ENCODE assay signal across 8 cellular contexts in the genomic region with DNA sequence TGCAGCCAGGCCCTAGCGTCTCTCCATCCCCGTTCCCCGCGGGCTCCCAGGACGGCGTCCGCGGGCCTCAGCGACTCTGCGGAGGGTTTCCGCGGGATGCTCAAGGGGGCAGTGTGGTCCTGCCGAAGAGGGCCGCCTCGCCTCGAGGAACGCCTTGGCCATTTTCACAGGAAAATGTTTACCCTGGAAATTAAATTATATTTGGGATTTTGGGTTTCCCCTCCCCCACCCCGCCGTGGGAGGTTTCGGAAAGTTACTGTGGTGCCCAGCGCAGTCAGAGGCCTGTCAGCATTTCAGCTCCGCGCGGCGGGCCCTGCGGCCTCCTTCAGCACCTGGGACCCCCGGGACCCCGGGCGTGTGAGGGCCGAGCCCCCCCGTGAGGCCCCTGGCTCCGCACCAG.
DNase-seq lines count a peak whose midpoint lies in the region; ATAC-seq and TF ChIP-seq lines count a peak whose summit lies in the region.

No MANE protein-coding gene starts in this region.

- TF ChIP-seq CTCF in heart left ventricle (IDR thresholded peaks at IDR 0.05) (peak; percentile 33 to 73 (median 56)), prostate gland (IDR thresholded peaks at IDR 0.05) (peak in 3 of 4 experiments; percentile 38 to 60 (median 50))

- H3K27me3 Mint-ChIP-seq in activated CD4-positive, alpha-beta memory T cell treated with anti-CD3 and anti-CD28 coated beads for 36 hours: peaks cover 5% of the 10 kb centered on the region
- peaks cover 11% of the 10 kb centered on the region for H3K27me3 Mint-ChIP-seq in activated CD4-positive, alpha-beta memory T cell treated with anti-CD3 and anti-CD28 coated beads, Interleukin-2, amount 10 ng/mL, durations not matched to agents 7 days and 5 days

- DNase-seq in activated CD4-positive, alpha-beta memory T cell treated with anti-CD3 and anti-CD28 coated beads for 36 hours: peak; percentile 15
- no peak for DNase-seq in activated CD4-positive, alpha-beta memory T cell treated with anti-CD3 and anti-CD28 coated beads, Interleukin-2, amount 10 ng/mL, durations not matched to agents 7 days and 5 days
- DNase-seq in activated CD8-positive, alpha-beta memory T cell treated with anti-CD3 and anti-CD28 coated beads, Interleukin-2, amount 50 U/mL, for 48 hours: peak; percentile 62
- DNase-seq in heart left ventricle (peak; percentile 27 to 69 (median 49)), prostate gland (ENCODE audit: low spot score) (peak; percentile 20), activated gamma-delta T cell treated with Interleukin-2 at 50 U/mL for 16 hours (no peak)

- CTCF ChIA-PET in activated CD4-positive, alpha-beta memory T cell treated with anti-CD3 and anti-CD28 coated beads for 36 hours (lab: Charles Lee): no interaction called here
- CTCF ChIA-PET in activated CD4-positive, alpha-beta memory T cell treated with anti-CD3 and anti-CD28 coated beads, Interleukin-2, amount 10 ng/mL, durations not matched to agents 7 days and 5 days (lab: Charles Lee): no interaction called here

- H3K4me1 Mint-ChIP-seq in activated CD4-positive, alpha-beta memory T cell treated with anti-CD3 and anti-CD28 coated beads for 36 hours (ENCODE audit: low read depth): no peaks in the 10 kb centered on the region
- H3K4me1 Mint-ChIP-seq in activated CD4-positive, alpha-beta memory T cell treated with anti-CD3 and anti-CD28 coated beads, Interleukin-2, amount 10 ng/mL, durations not matched to agents 7 days and 5 days: no peaks in the 10 kb centered on the region

- H3K4me1 ChIP-seq in heart left ventricle (peaks cover 0 to 6% (median 0%) of the 10 kb centered on the region in 12 donors), prostate gland (replicated peaks) (no peaks in the 10 kb centered on the region)

- H3K36me3 ChIP-seq in heart left ventricle (no peaks in the 10 kb centered on the region), prostate gland (no peaks in the 10 kb centered on the region)

- H3K27ac Mint-ChIP-seq in activated CD4-positive, alpha-beta memory T cell treated with anti-CD3 and anti-CD28 coated beads for 36 hours: no peak overlapping the region
- H3K27ac Mint-ChIP-seq in activated CD4-positive, alpha-beta memory T cell treated with anti-CD3 and anti-CD28 coated beads, Interleukin-2, amount 10 ng/mL, durations not matched to agents 7 days and 5 days: no peak overlapping the region

- TF ChIP-seq POLR2A in heart left ventricle (IDR thresholded peaks at IDR 0.05): no peak
- no peak for TF ChIP-seq POLR2A in prostate gland (IDR thresholded peaks at IDR 0.05)

- intact Hi-C loops in activated CD4-positive, alpha-beta memory T cell treated with anti-CD3 and anti-CD28 coated beads for 36 hours (cut with micrococcal nuclease): no loop called here
- intact Hi-C loops in heart left ventricle (cut with DNase I): loop anchor here (5.0 to 10.0 kb wide), 8 partner anchors 472 to 872 kb away; no protein-coding TSS in a partner anchor
- intact Hi-C loops in prostate gland (cut with DNase I): loop anchor here (10.0 kb wide), 2 partner anchors 469 to 629 kb away; no protein-coding TSS in a partner anchor

- H3K36me3 Mint-ChIP-seq in activated CD4-positive, alpha-beta memory T cell treated with anti-CD3 and anti-CD28 coated beads for 36 hours: no peaks in the 10 kb centered on the region
- no peaks in the 10 kb centered on the region for H3K36me3 Mint-ChIP-seq in activated CD4-positive, alpha-beta memory T cell treated with anti-CD3 and anti-CD28 coated beads, Interleukin-2, amount 10 ng/mL, durations not matched to agents 7 days and 5 days (ENCODE audit: low read depth)

- no peaks in the 10 kb centered on the region for H3K9me3 Mint-ChIP-seq in activated CD4-positive, alpha-beta memory T cell treated with anti-CD3 and anti-CD28 coated beads for 36 hours
- no peaks in the 10 kb centered on the region for H3K9me3 Mint-ChIP-seq in activated CD4-positive, alpha-beta memory T cell treated with anti-CD3 and anti-CD28 coated beads, Interleukin-2, amount 10 ng/mL, durations not matched to agents 7 days and 5 days

- ATAC-seq in heart left ventricle (peak; percentile 71 to 93 (median 80)), HG02759 (IDR thresholded peaks at IDR 0.05; ENCODE audit: unreplicated experiment) (no peak), HG03442 (IDR thresholded peaks at IDR 0.05; ENCODE audit: unreplicated experiment) (no peak)

- H3K9me3 ChIP-seq in heart left ventricle: no peaks in the 10 kb centered on the region
- H3K9me3 ChIP-seq in prostate gland: no peaks in the 10 kb centered on the region

- H3K27ac ChIP-seq in heart left ventricle (no peak overlapping the region), prostate gland (no peak overlapping the region)

- H3K4me3 ChIP-seq in heart left ventricle (peak overlapping the region in 9 of 12 donors; percentile 15 to 36 (median 32)), prostate gland (no peak overlapping the region)

- WGBS in heart left ventricle, 4 donors: 3 to 8% (median 5%) methylated on average over 19 to 32 of the region's 32 CpGs
- WGBS in prostate gland: 3% methylated on average over 32 of the region's 32 CpGs

- H3K4me3 Mint-ChIP-seq in activated CD4-positive, alpha-beta memory T cell treated with anti-CD3 and anti-CD28 coated beads for 36 hours: no peak overlapping the region
- H3K4me3 Mint-ChIP-seq in activated CD4-positive, alpha-beta memory T cell treated with anti-CD3 and anti-CD28 coated beads, Interleukin-2, amount 10 ng/mL, durations not matched to agents 7 days and 5 days: no peak overlapping the region

- H3K27me3 ChIP-seq in heart left ventricle (no peaks in the 10 kb centered on the region), prostate gland (replicated peaks; ENCODE audit: insufficient read depth) (no peaks in the 10 kb centered on the region)

- POLR2A ChIA-PET in activated CD4-positive, alpha-beta memory T cell treated with anti-CD3 and anti-CD28 coated beads for 36 hours (lab: Charles Lee): no interaction called here
- POLR2A ChIA-PET in activated CD4-positive, alpha-beta memory T cell treated with anti-CD3 and anti-CD28 coated beads, Interleukin-2, amount 10 ng/mL, durations not matched to agents 7 days and 5 days (lab: Charles Lee): no interaction called here

Comparison
In these comparisons a context has a peak if more than half of its experiments do, and no peak if none do; other contexts are left out.
1. DNase-seq: peak in activated CD4-positive, alpha-beta memory T cell treated with anti-CD3 and anti-CD28 coated beads for 36 hours (single experiment), activated CD8-positive, alpha-beta memory T cell treated with anti-CD3 and anti-CD28 coated beads, Interleukin-2, amount 50 U/mL, for 48 hours (single experiment), heart left ventricle (5 of 5) and prostate gland (single experiment); none in activated CD4-positive, alpha-beta memory T cell treated with anti-CD3 and anti-CD28 coated beads, Interleukin-2, amount 10 ng/mL, durations not matched to agents 7 days and 5 days (single experiment) and activated gamma-delta T cell treated with Interleukin-2 at 50 U/mL for 16 hours (single experiment).
2. ATAC-seq: peak in heart left ventricle (4 of 4); none in HG02759 (single experiment) and HG03442 (single experiment).
3. H3K4me3 ChIP-seq: peak in heart left ventricle (9 of 12); none in prostate gland (0 of 2).